ENCODE assay signal across 8 cellular contexts in the genomic region with DNA sequence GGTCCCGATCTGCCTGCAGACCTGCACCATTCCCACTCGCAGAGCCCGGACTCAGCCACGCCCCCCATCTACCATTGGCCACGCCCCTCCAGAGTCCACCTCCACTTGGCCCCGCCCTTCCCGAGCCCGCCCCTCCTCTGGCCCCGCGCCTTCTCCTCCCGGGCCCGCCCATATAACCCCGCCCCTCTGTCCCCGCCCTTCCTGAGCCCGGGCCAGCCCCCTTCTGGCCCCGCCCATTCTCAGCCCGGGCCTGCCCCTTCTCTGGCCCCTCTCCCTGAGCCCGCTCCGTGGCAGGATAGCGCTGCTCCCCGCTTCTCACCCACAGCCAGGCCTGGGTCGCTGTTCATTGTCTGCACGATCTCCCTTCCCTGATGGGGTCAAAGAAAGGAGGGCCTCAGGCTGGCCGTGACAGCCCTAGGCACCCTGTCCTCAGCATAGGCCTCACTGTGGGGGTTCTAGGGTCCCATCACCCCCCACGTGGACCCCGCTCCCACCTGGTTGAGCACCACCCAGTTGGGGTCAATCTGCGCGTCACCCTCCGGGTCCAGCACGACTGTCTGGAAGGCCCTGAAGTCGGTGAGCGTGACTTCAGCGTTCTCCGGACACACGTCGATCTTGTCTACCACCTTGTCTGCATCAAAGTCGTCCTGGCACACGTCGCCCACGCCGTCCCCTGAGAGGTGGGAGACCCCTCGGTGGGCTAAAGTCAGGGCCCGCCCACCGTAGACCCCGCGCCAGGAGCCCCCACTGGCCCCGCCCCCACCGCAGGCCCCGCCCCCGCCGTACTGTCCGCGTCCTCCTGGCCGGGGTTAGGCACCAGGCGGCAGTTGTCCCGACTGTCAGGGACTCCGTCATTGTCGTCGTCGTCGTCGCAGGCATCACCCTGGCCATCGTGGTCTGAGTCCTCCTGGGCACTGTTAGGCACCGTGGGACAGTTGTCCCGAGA. TPM values are rescaled to one million over a fixed set of nuclear protein-coding genes. Genes with fewer than 3 reads are reported as not detected.
DNase-seq lines count a peak whose midpoint lies in the region; ATAC-seq, FAIRE-seq and TF ChIP-seq lines count a peak whose summit lies in the region.

No MANE protein-coding gene starts in this region.

- intact Hi-C loops in posterior vena cava (cut with DNase I) = no loop called here

- no peak for TF ChIP-seq CTCF in fibroblast of lung (conservative IDR thresholded peaks at IDR 0.05 in 1 of 2, IDR thresholded peaks at IDR 0.05 in 1 of 2; ENCODE audit: low read depth in 1 of 2, low read length in 2 of 2)

- H3K79me2 ChIP-seq in fibroblast of lung (ENCODE audit: control insufficient read depth, insufficient read depth, low read length) = no peaks in the 10 kb centered on the region

- H3K27ac ChIP-seq in fibroblast of lung (ENCODE audit: insufficient read depth, low read length) = no peak overlapping the region

- peak overlapping the region; percentile 32 for H3K4me2 ChIP-seq in fibroblast of lung (ENCODE audit: extremely low read depth, insufficient read depth, low read length)

- no peak overlapping the region for H2AFZ ChIP-seq in fibroblast of lung (ENCODE audit: low read length)

- peaks cover 31% of the 10 kb centered on the region for H3K27me3 ChIP-seq in fibroblast of lung (ENCODE audit: control insufficient read depth, insufficient read depth, low read length)

- no peak overlapping the region for H3K9ac ChIP-seq in fibroblast of lung (ENCODE audit: insufficient read depth, low read length)

- no peaks in the 10 kb centered on the region for H3K9me3 ChIP-seq in fibroblast of lung (ENCODE audit: control insufficient read depth, insufficient read depth, low read depth, low read length)

- H3K4me1 ChIP-seq in fibroblast of lung (ENCODE audit: control insufficient read depth, extremely low read depth, insufficient read depth, low read length) = no peaks in the 10 kb centered on the region

- no peak for FAIRE-seq in urothelium cell line (lab: Jason Lieb, UNC)

- H4K20me1 ChIP-seq in fibroblast of lung (ENCODE audit: control insufficient read depth, extremely low read depth, insufficient read depth, low read length) = no peaks in the 10 kb centered on the region

- ATAC-seq in HG03045 (IDR thresholded peaks at IDR 0.05; ENCODE audit: unreplicated experiment) = no peak

- DNase-seq in NK-92 treated with Interleukin-12 subunit alpha and Interleukin-12 subunit beta, amount 100 ng/mL, for 24 hours (lab: John Stamatoyannopoulos, UW) = peak; percentile 25
- DNase-seq in NK-92 (lab: John Stamatoyannopoulos, UW; ENCODE audit: unreplicated experiment) (no peak), NOMO-1 treated with DMSO at 0.1 percent for 48 hours (lab: John Stamatoyannopoulos, UW; ENCODE audit: unreplicated experiment) (peak; percentile 28), fibroblast of lung (ENCODE audit: low read depth in 2 of 2) (peak; percentile 38 to 65), posterior vena cava (ENCODE audit: low spot score) (peak; percentile 95), urothelium cell line (ENCODE audit: low spot score) (peak; percentile 30)
- peak; percentile 66 for DNase-seq in activated T-cell treated with anti-CD3 and anti-CD28 coated beads, Interleukin-2, amount 50 U/mL, for 1 hour

- H3K36me3 ChIP-seq in fibroblast of lung (ENCODE audit: control insufficient read depth, insufficient read depth, low read length) = no peaks in the 10 kb centered on the region

- H3K4me3 ChIP-seq in fibroblast of lung (replicated peaks in 1 of 4; ENCODE audit: control extremely low read depth in 1 of 4, insufficient read depth in 1 of 4, low read depth in 3 of 4, low read length in 4 of 4) = no peak overlapping the region

RNA-seq across cellular contexts. Expression of gene COMP, which starts 5.7 kb away (rescaled TPM):
- 0.17 and 0.26 TPM in 2 replicates for total RNA-seq in fibroblast of lung
- polyA plus RNA-seq in fibroblast of lung = 0.05 and 0.11 TPM in 2 replicates
- 0.08 and 0.16 TPM in 2 replicates for polyA plus RNA-seq in fibroblast of lung (2012)
- not detected in 2 replicates for polyA minus RNA-seq in fibroblast of lung (ENCODE audit: low replicate concordance)
- total RNA-seq in posterior vena cava = 100 to 1,000 TPM in 1 of 2 donors, 10 to 100 TPM in 1; 72.2 to 403 TPM

RNA-seq across cellular contexts. Expression of gene UPF1, which starts 46.3 kb away (rescaled TPM):
- total RNA-seq in fibroblast of lung = 42.4 and 57.1 TPM in 2 replicates
- 20.5 and 28.1 TPM in 2 replicates for polyA plus RNA-seq in fibroblast of lung
- 28.7 and 32.9 TPM in 2 replicates for polyA plus RNA-seq in fibroblast of lung (2012)
- polyA minus RNA-seq in fibroblast of lung (ENCODE audit: low replicate concordance) = 98.4 and 197 TPM in 2 replicates
- 10 to 100 TPM; 45.1 to 56.5 TPM for total RNA-seq in posterior vena cava

Comparison
In these comparisons a context has a peak if more than half of its experiments do, and no peak if none do; other contexts are left out.
1. RNA of gene COMP, which starts 5.7 kb away (total RNA-seq): 72.2 to 403 TPM in posterior vena cava; 0.17 to 0.26 TPM in fibroblast of lung; every median in the first group is over 10 times any median in the second.